In genomic region chrX:120308558-120308957, GRCh38 we compare ENCODE assay signal across 13 cellular contexts. TPM values are rescaled to one million over a fixed set of nuclear protein-coding genes. Genes with fewer than 3 reads are reported as not detected.
DNase-seq lines count a peak whose midpoint lies in the region; ATAC-seq and TF ChIP-seq lines count a peak whose summit lies in the region.
"Had no signal": no experiment of that assay in that cellular context is flagged by ENCODE, and none has a peak within 500 bp of the region (broad histone marks: within the 10 kb centered on the region; RNA-seq: fewer than 3 reads in every experiment).

No MANE protein-coding gene starts in this region.

- peaks cover 10% of the 10 kb centered on the region for H3K4me1 Mint-ChIP-seq in CD8-positive, alpha-beta T cell (ENCODE audit: low read depth)
- H3K4me1 Mint-ChIP-seq in mesothelial cell of epicardium: peaks cover 12% of the 10 kb centered on the region

- intact Hi-C loops in CD8-positive, alpha-beta T cell (cut with DNase I, micrococcal nuclease): loop anchor here in 1 of 2 experiments (2.0 to 5.0 kb wide), 2 partner anchors 58 to 159 kb away; partner anchors contain the start of genes LAMP2 and ZBTB33

- H3K27ac Mint-ChIP-seq in CD8-positive, alpha-beta T cell: no peak overlapping the region
- no peak overlapping the region for H3K27ac Mint-ChIP-seq in mesothelial cell of epicardium

- CTCF ChIA-PET in CD8-positive, alpha-beta T cell (lab: Charles Lee): interaction anchor here (0.8 to 1.7 kb wide), 4 partner anchors 19 to 169 kb away, joined by 3 to 5 read pairs (median 3); partner anchors contain the start of gene ZBTB33

- no peaks in the 10 kb centered on the region for H3K9me3 Mint-ChIP-seq in CD8-positive, alpha-beta T cell
- no peaks in the 10 kb centered on the region for H3K9me3 Mint-ChIP-seq in mesothelial cell of epicardium
- H3K9me3 Mint-ChIP-seq: stimulated activated memory B cell treated with anti-CD40 and anti-IgM and Interleukin-4, amounts not matched to agents 10 μg/mL and 1 μg/mL and 100 μg/mL, for 72 hours had no signal

- no peak for ATAC-seq in CD8-positive, alpha-beta T cell
- no peak for ATAC-seq in GM21529 (IDR thresholded peaks at IDR 0.05; ENCODE audit: unreplicated experiment)

- peaks cover 5% of the 10 kb centered on the region for H3K4me1 ChIP-seq in CD8-positive, alpha-beta T cell (ENCODE audit: insufficient read depth, low read length)
- peaks cover 34% of the 10 kb centered on the region for H3K4me1 ChIP-seq in HUES48 (ENCODE audit: control insufficient read depth, insufficient read depth, low read length)
- H3K4me1 ChIP-seq: ascending aorta, SJCRH30 had no signal

- no peaks in the 10 kb centered on the region for H3K36me3 ChIP-seq in CD8-positive, alpha-beta T cell (ENCODE audit: insufficient read depth, low read length)
- H3K36me3 ChIP-seq in HUES48 (ENCODE audit: control insufficient read depth, insufficient read depth, low read length): no peaks in the 10 kb centered on the region
- H3K36me3 ChIP-seq: ascending aorta, SJCRH30 had no signal

- no peaks in the 10 kb centered on the region for H3K36me3 Mint-ChIP-seq in CD8-positive, alpha-beta T cell
- no peaks in the 10 kb centered on the region for H3K36me3 Mint-ChIP-seq in mesothelial cell of epicardium
- H3K36me3 Mint-ChIP-seq: stimulated activated memory B cell treated with anti-CD40 and anti-IgM and Interleukin-4, amounts not matched to agents 10 μg/mL and 1 μg/mL and 100 μg/mL, for 72 hours had no signal

- H3K27ac ChIP-seq in CD8-positive, alpha-beta T cell (ENCODE audit: low read depth, low read length): no peak overlapping the region
- H3K27ac ChIP-seq in HUES48 (ENCODE audit: low read depth, low read length): no peak overlapping the region
- H3K27ac ChIP-seq: ascending aorta, SJCRH30 had no signal

- no peaks in the 10 kb centered on the region for H3K27me3 ChIP-seq in CD8-positive, alpha-beta T cell (ENCODE audit: insufficient read depth, low read length)
- peaks cover 96% of the 10 kb centered on the region for H3K27me3 ChIP-seq in HUES48 (ENCODE audit: control insufficient read depth, insufficient read depth, low read length)

- POLR2A ChIA-PET in CD8-positive, alpha-beta T cell (lab: Charles Lee): interaction anchor here (0.8 to 1.7 kb wide), 2 partner anchors 58 to 169 kb away, joined by 3 to 9 read pairs; partner anchors contain the start of gene ZBTB33

- H3K4me3 Mint-ChIP-seq in CD8-positive, alpha-beta T cell: peak overlapping the region; percentile 79
- H3K4me3 Mint-ChIP-seq in mesothelial cell of epicardium: peak overlapping the region; percentile 65

- no peak for TF ChIP-seq CTCF in CD8-positive, alpha-beta T cell (IDR thresholded peaks at IDR 0.05)
- no peak for TF ChIP-seq CTCF in mesothelial cell of epicardium (IDR thresholded peaks at IDR 0.05; ENCODE audit: unreplicated experiment)

- H3K9me3 ChIP-seq in CD8-positive, alpha-beta T cell (ENCODE audit: low read length): no peaks in the 10 kb centered on the region
- no peaks in the 10 kb centered on the region for H3K9me3 ChIP-seq in HUES48 (ENCODE audit: control insufficient read depth, insufficient read depth, low read length)
- H3K9me3 ChIP-seq: ascending aorta, SJCRH30 had no signal

- no peak for DNase-seq in CD8-positive, alpha-beta T cell
- peak; percentile 12 for DNase-seq in astrocyte of the hippocampus (ENCODE audit: low read depth, low spot score)
- DNase-seq in mesothelial cell of epicardium (ENCODE audit: low spot score in 2 of 2, unreplicated experiment in 2 of 2): peak in 1 of 2 experiments; percentile 39
- no peak for DNase-seq in stimulated activated CD4-positive, alpha-beta T cell treated with anti-CD3 and anti-CD28 coated beads, Interleukin-4, amount 100 ng/mL, for 1 hour
- DNase-seq in stimulated activated naive CD4-positive, alpha-beta T cell (lab: John Stamatoyannopoulos, UW): no peak
- no peak for DNase-seq in SHP77 treated with DMSO at 0.1 percent for 48 hours (lab: John Stamatoyannopoulos, UW)
- DNase-seq: NCI-H1694, SJCRH30 had no signal

- H3K4me3 ChIP-seq in CD8-positive, alpha-beta T cell (ENCODE audit: low read depth, low read length): peak overlapping the region; percentile 61
- peak overlapping the region; percentile 75 for H3K4me3 ChIP-seq in HUES48 (ENCODE audit: low read depth, low read length)
- H3K4me3 ChIP-seq: SJCRH30 had no signal

- no peak overlapping the region for H3K9ac ChIP-seq in HUES48 (ENCODE audit: low read depth, low read length)

- H3K27me3 Mint-ChIP-seq in CD8-positive, alpha-beta T cell (ENCODE audit: low read depth): peaks cover 20% of the 10 kb centered on the region
- peaks cover 71% of the 10 kb centered on the region for H3K27me3 Mint-ChIP-seq in mesothelial cell of epicardium (ENCODE audit: low read depth)

RNA-seq across cellular contexts. Expression of gene TMEM255A, which starts 2.7 kb away (rescaled TPM):
- not detected for total RNA-seq in CD8-positive, alpha-beta T cell
- total RNA-seq in mesothelial cell of epicardium: 1.3 to 1.8 TPM (median 1.5 TPM) in 3 replicates
- total RNA-seq: ascending aorta had no signal

RNA-seq across cellular contexts. Expression of gene ATP1B4, which starts 53.3 kb away (rescaled TPM):
- not detected for total RNA-seq in CD8-positive, alpha-beta T cell
- not detected in 3 replicates for total RNA-seq in mesothelial cell of epicardium
- total RNA-seq: ascending aorta, mesenteric fat pad, SJCRH30 had no signal

RNA-seq across cellular contexts. Expression of gene ZBTB33, which starts 57.9 kb away (rescaled TPM):
- total RNA-seq in CD8-positive, alpha-beta T cell: 10 to 100 TPM; 26.4 to 30.7 TPM
- total RNA-seq in mesothelial cell of epicardium: 20.3 to 21.5 TPM (median 20.6 TPM) in 3 replicates
